27 cellular contexts compared by ENCODE assay signal in the genomic region with DNA sequence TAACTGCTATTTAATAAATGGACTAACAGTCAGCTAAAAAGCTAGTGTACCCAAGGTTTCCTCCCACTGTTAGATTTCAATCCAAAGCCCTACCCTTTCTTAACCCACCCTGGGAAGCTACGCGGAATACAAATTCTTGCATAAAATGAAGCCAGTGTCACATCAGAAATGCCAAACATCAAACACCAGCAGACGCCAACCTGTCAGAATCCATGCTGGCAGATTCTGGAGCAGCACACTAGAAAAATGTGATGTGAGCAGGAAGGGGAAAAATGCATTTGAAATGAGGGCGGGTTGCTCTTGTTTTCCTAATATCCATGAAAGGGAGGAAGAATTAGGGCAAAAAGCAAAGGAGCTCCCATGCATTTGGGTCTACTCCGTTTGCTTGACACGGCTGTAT. TPM values are rescaled to one million over a fixed set of nuclear protein-coding genes. Genes with fewer than 3 reads are reported as not detected.
DNase-seq lines count a peak whose midpoint lies in the region; ATAC-seq, FAIRE-seq and TF ChIP-seq lines count a peak whose summit lies in the region.
"Had no signal": no experiment of that assay in that cellular context is flagged by ENCODE, and none has a peak within 500 bp of the region (broad histone marks: within the 10 kb centered on the region; RNA-seq: fewer than 3 reads in every experiment).

No MANE protein-coding gene starts in this region.

- POLR2A ChIA-PET in A673 (lab: Charles Lee; ENCODE audit: low non-redundant PET) (no interaction called here), HepG2 (lab: Yijun Ruan, JAX) (no interaction called here)

- no peak for ATAC-seq in HepG2
- ATAC-seq: A549, GM12878 had no signal

- H3K27me3 Mint-ChIP-seq in endodermal cell (ENCODE audit: insufficient read depth) (peaks cover 86% of the 10 kb centered on the region), neural crest cell (ENCODE audit: low read depth) (peaks cover 9% of the 10 kb centered on the region)

- TF ChIP-seq EP300 in HepG2 (IDR thresholded peaks at IDR 0.05; ENCODE audit: low read depth in 2 of 2, low read length in 2 of 2), result no peak
- no peak for TF ChIP-seq EP300 in HepG2 (CRISPR knock-in tag; IDR thresholded peaks at IDR 0.05; ENCODE audit: borderline replicate concordance)

- H3K27ac Mint-ChIP-seq in endodermal cell, result no peak overlapping the region
- peak overlapping the region; percentile 60 for H3K27ac Mint-ChIP-seq in neural crest cell (ENCODE audit: unreplicated experiment)
- H3K27ac Mint-ChIP-seq: CD14-positive monocyte; CD4-positive, alpha-beta memory T cell; CD4-positive, CD25-positive, alpha-beta regulatory T cell; CD8-positive, alpha-beta memory T cell had no signal

- intact Hi-C loops in A673 (cut with micrococcal nuclease; ENCODE audit: unreplicated experiment), result no loop called here
- intact Hi-C loops in HepG2 (cut with micrococcal nuclease; ENCODE audit: unreplicated experiment), result no loop called here

- in situ Hi-C loops in HepG2 (cut with HindIII; ENCODE audit: extremely low pct_ligation_motif_present, low pct_unique_long_range_greater_than_20kb), result no loop called here

- H3K4me3 ChIP-seq in A673 (ENCODE audit: low read depth, low read length, poor library complexity, severe bottlenecking) (no peak overlapping the region), endodermal cell (ENCODE audit: low read length) (no peak overlapping the region), HepG2 (replicated peaks in 1 of 3; ENCODE audit: insufficient read depth in 1 of 3, low read depth in 2 of 3, low read length in 3 of 3) (no peak overlapping the region)
- H3K4me3 ChIP-seq: A549, BLaER1, GM12878 had no signal

- no TSS peak for BruUV-seq in A673 (replicated peaks; lab: Mats Ljungman, UMichigan)
- BruUV-seq in HepG2 (replicated peaks; lab: Mats Ljungman, UMichigan), result no TSS peak

- no peak overlapping the region for H3K4me2 ChIP-seq in HepG2 (ENCODE audit: low read depth, low read length)
- H3K4me2 ChIP-seq: A549, BLaER1 had no signal

- H2AFZ ChIP-seq in HepG2 (ENCODE audit: low read length), result no peak overlapping the region

- TF ChIP-seq RAD21 in HepG2 (CRISPR knock-in tag; IDR thresholded peaks at IDR 0.05), result no peak

- no peak for FAIRE-seq in HepG2 (lab: Jason Lieb, UNC)
- FAIRE-seq: A549, GM12878, GM12892, GM18507, GM19239 had no signal

- no peak overlapping the region for H3K4me3 Mint-ChIP-seq in endodermal cell
- no peak overlapping the region for H3K4me3 Mint-ChIP-seq in neural crest cell
- H3K4me3 Mint-ChIP-seq: CD14-positive monocyte; CD4-positive, alpha-beta memory T cell; CD4-positive, CD25-positive, alpha-beta regulatory T cell; CD8-positive, alpha-beta memory T cell had no signal

- no peak for TF ChIP-seq POLR2A in HepG2 (IDR thresholded peaks at IDR 0.05; ENCODE audit: insufficient read depth in 1 of 2, low read depth in 2 of 2, low read length in 2 of 2)

- no peak overlapping the region for H3K9ac ChIP-seq in endodermal cell (ENCODE audit: extremely low read depth, low read length, poor library complexity, severe bottlenecking)
- no peak overlapping the region for H3K9ac ChIP-seq in HepG2 (ENCODE audit: insufficient read depth, low read depth, low read length)
- H3K9ac ChIP-seq: BLaER1 had no signal

- CTCF ChIA-PET in A673 (lab: Charles Lee) (no interaction called here), HepG2 (lab: Yijun Ruan, JAX; ENCODE audit: low intra/inter-chr PET ratio, low total read pairs) (no interaction called here)

- H3K27ac ChIP-seq in A673 (ENCODE audit: low read depth, low read length, poor library complexity, severe bottlenecking) (peak overlapping the region; percentile 96), endodermal cell (ENCODE audit: low read depth, low read length) (peak overlapping the region; percentile 40), HepG2 (ENCODE audit: extremely low read length, insufficient read depth, low read length) (no peak overlapping the region)
- H3K27ac ChIP-seq: 22Rv1, A549, BLaER1 had no signal

- H3K9me3 ChIP-seq in A673 (ENCODE audit: low read depth, low read length, poor library complexity, severe bottlenecking) (no peaks in the 10 kb centered on the region), endodermal cell (ENCODE audit: control insufficient read depth, low read length) (no peaks in the 10 kb centered on the region), HepG2 (ENCODE audit: low read length) (no peaks in the 10 kb centered on the region)
- H3K9me3 ChIP-seq: A549, BE2C, BLaER1 had no signal

- WGBS in endodermal cell (ENCODE audit: insufficient coverage in 1 of 2, insufficient read length in 1 of 2), 2 experiments, result 82 to 90% methylated on average over 3 to 6 of the region's 6 CpGs
- WGBS in HepG2 (ENCODE audit: low lambda C conversion rate), result 63% methylated on average over 6 of the region's 6 CpGs

- H3K27me3 ChIP-seq in A673 (replicated peaks; ENCODE audit: insufficient read depth, low read depth, low read length, poor library complexity), result no peaks in the 10 kb centered on the region
- H3K27me3 ChIP-seq in endodermal cell (ENCODE audit: control insufficient read depth, insufficient read depth, low read length, poor library complexity, severe bottlenecking), result peaks cover 72% of the 10 kb centered on the region
- H3K27me3 ChIP-seq in HepG2 (ENCODE audit: control insufficient read depth in 1 of 2, insufficient read depth in 2 of 2, low read length in 2 of 2), result peaks cover 0 to 3% of the 10 kb centered on the region in 2 experiments; a peak in 3 of 5 replicates
- H3K27me3 ChIP-seq: BE2C, BLaER1 had no signal

- H3K36me3 ChIP-seq in A673 (ENCODE audit: insufficient read depth, low read length, poor library complexity, severe bottlenecking), result no peaks in the 10 kb centered on the region
- H3K36me3 ChIP-seq in endodermal cell (ENCODE audit: control insufficient read depth, insufficient read depth, low read length), result no peaks in the 10 kb centered on the region
- H3K36me3 ChIP-seq in HepG2 (replicated peaks in 1 of 2; ENCODE audit: control insufficient read depth in 1 of 2, insufficient read depth in 2 of 2, low read length in 2 of 2), result no peaks in the 10 kb centered on the region
- H3K36me3 ChIP-seq: BE2C, BLaER1 had no signal

- no peaks in the 10 kb centered on the region for H3K79me2 ChIP-seq in HepG2 (ENCODE audit: insufficient read depth, low read length)

- peaks cover 3% of the 10 kb centered on the region for H3K9me3 Mint-ChIP-seq in endodermal cell
- H3K9me3 Mint-ChIP-seq in neural crest cell, result no peaks in the 10 kb centered on the region

- H3K4me1 Mint-ChIP-seq in endodermal cell, result peaks cover 15% of the 10 kb centered on the region
- peaks cover 9% of the 10 kb centered on the region for H3K4me1 Mint-ChIP-seq in neural crest cell
- H3K4me1 Mint-ChIP-seq: CD14-positive monocyte; CD4-positive, CD25-positive, alpha-beta regulatory T cell; CD8-positive, alpha-beta memory T cell had no signal

- TF ChIP-seq CTCF in A673 (conservative IDR thresholded peaks at IDR 0.05; ENCODE audit: low read depth, low read length) (no peak), endodermal cell (conservative IDR thresholded peaks at IDR 0.05) (no peak), neural crest cell (conservative IDR thresholded peaks at IDR 0.05) (no peak), GM20000 (IDR thresholded peaks at IDR 0.05; ENCODE audit: extremely low read depth, missing control alignments) (no peak), HepG2 (CRISPR knock-in tag; IDR thresholded peaks at IDR 0.05) (no peak)

- DNase-seq in A673 (ENCODE audit: low spot score) (no peak), endodermal cell (no peak), neural crest cell (ENCODE audit: low read depth, low spot score) (no peak), GM20000 (ENCODE audit: low spot score) (no peak), HepG2 (ENCODE audit: low spot score) (no peak)
- DNase-seq: ACHN; BE2C; C1 segment of cervical spinal cord; CD4-positive, alpha-beta memory T cell; CD4-positive, CD25-positive, alpha-beta regulatory T cell; CD8-positive, alpha-beta memory T cell; COR-L47; DMS 273 treated with DMSO at 0.1 percent for 48 hours; DMS153; DMS53; DMS79; DND-41; EL had no signal

- no peaks in the 10 kb centered on the region for H3K36me3 Mint-ChIP-seq in endodermal cell (ENCODE audit: low read depth)
- no peaks in the 10 kb centered on the region for H3K36me3 Mint-ChIP-seq in neural crest cell (ENCODE audit: low read depth)
- H3K36me3 Mint-ChIP-seq: CD14-positive monocyte; CD4-positive, alpha-beta memory T cell; CD4-positive, CD25-positive, alpha-beta regulatory T cell; CD8-positive, alpha-beta memory T cell had no signal

- no peaks in the 10 kb centered on the region for H4K20me1 ChIP-seq in HepG2 (ENCODE audit: insufficient read depth, low read length)
- H4K20me1 ChIP-seq: BLaER1 had no signal

- H3K4me1 ChIP-seq in A673 (ENCODE audit: insufficient read depth, low read length, poor library complexity, severe bottlenecking) (peaks cover 56% of the 10 kb centered on the region), endodermal cell (ENCODE audit: control insufficient read depth, insufficient read depth, low read length) (peaks cover 4% of the 10 kb centered on the region), HepG2 (ENCODE audit: insufficient read depth, low read length) (peaks cover 12% of the 10 kb centered on the region)
- H3K4me1 ChIP-seq: A549, BE2C, BLaER1 had no signal

RNA-seq across cellular contexts. Expression of a gene that starts 16.1 kb away (rescaled TPM):
- total RNA-seq in A673 (2021), result 62.0 and 65.8 TPM in 2 replicates
- total RNA-seq in endodermal cell, result 10 to 100 TPM; 40.8 to 52.2 TPM
- 8.5 TPM for polyA plus RNA-seq in endodermal cell (2013, experiment 1 of 2)
- polyA plus RNA-seq in endodermal cell (2013, experiment 2 of 2), result 8.9 TPM
- total RNA-seq in neural crest cell, result 0.61 and 1.2 TPM in 2 replicates
- 0.04 and 0.14 TPM in 2 replicates for total RNA-seq in HepG2 (2016; rRNA removed; fragmentation: Illumina TruSeq; extraction: Trizol)
- not detected in 2 replicates for total RNA-seq in HepG2 (2016; cell fraction: cytosol; rRNA removed; fragmentation: Illumina TruSeq; extraction: Trizol; ENCODE audit: low read depth)
- total RNA-seq in HepG2 (2016; cell fraction: insoluble cytoplasmic fraction; rRNA removed; fragmentation: Illumina TruSeq; extraction: Trizol), result 0.02 and 0.03 TPM in 2 replicates
- total RNA-seq in HepG2 (2016; cell fraction: membrane; rRNA removed; fragmentation: Illumina TruSeq; extraction: Trizol), result 0.12 TPM in 1 of 2 replicates, not detected in the other
- total RNA-seq in HepG2 (2016; cell fraction: nucleus; rRNA removed; fragmentation: Illumina TruSeq; extraction: Trizol), result 0.06 TPM in 1 of 2 replicates, not detected in the other
- polyA plus RNA-seq in HepG2 (2011; rRNA removed), result 0.05 and 0.08 TPM in 2 replicates
- 0.10 and 0.11 TPM in 2 replicates for polyA plus RNA-seq in HepG2 (2011; cell fraction: cytosol; rRNA removed)
- polyA plus RNA-seq in HepG2 (2011; cell fraction: nucleus; rRNA removed), result 0.13 and 0.24 TPM in 2 replicates
- 0.09 TPM in 1 of 2 replicates, not detected in the other for polyA plus RNA-seq in HepG2 (2012)
- polyA plus RNA-seq in HepG2 (2016; cell fraction: cytosol; fragmentation: Illumina TruSeq; extraction: Trizol; ENCODE audit: low read depth), result 0.20 TPM in 1 of 2 replicates, not detected in the other
- 0.08 and 0.17 TPM in 2 replicates for polyA plus RNA-seq in HepG2 (2016; cell fraction: insoluble cytoplasmic fraction; fragmentation: Illumina TruSeq; extraction: Trizol; ENCODE audit: low read depth)
- polyA plus RNA-seq in HepG2 (2016; cell fraction: membrane; fragmentation: Illumina TruSeq; extraction: Trizol; ENCODE audit: low read depth), result 0.02 TPM in 1 of 2 replicates, not detected in the other
- polyA plus RNA-seq in HepG2 (2016; cell fraction: nucleus; fragmentation: Illumina TruSeq; extraction: Trizol; ENCODE audit: insufficient read depth, low read depth), result 0.09 TPM in 1 of 2 replicates, not detected in the other
- polyA minus RNA-seq in HepG2 (2011; rRNA and poly(A)+ RNA removed; ENCODE audit: low replicate concordance), result 0.42 TPM in 1 of 2 replicates, not detected in the other
- polyA minus RNA-seq in HepG2 (2011; cell fraction: cytosol; rRNA and poly(A)+ RNA removed), result not detected in 2 replicates
- polyA minus RNA-seq in HepG2 (2011; cell fraction: nucleus; rRNA and poly(A)+ RNA removed), result under 0.01 TPM in 2 replicates
- total RNA-seq: CD4-positive, alpha-beta memory T cell; G401 had no signal
- polyA plus RNA-seq: CD14-positive monocyte; CD4-positive, alpha-beta memory T cell; CD4-positive, CD25-positive, alpha-beta regulatory T cell; CD8-positive, alpha-beta memory T cell; GM12878 had no signal

Comparison
In these comparisons a context has a peak if more than half of its experiments do, and no peak if none do; other contexts are left out.
1. RNA of a gene that starts 16.1 kb away (total RNA-seq): 62.0 to 65.8 TPM in A673 and 40.8 to 52.2 TPM in endodermal cell; 0.61 to 1.2 TPM in neural crest cell and 0.02 to 0.14 TPM in HepG2; every median in the first group is over 10 times any median in the second.